In genomic region chr7:149319376-149319775, GRCh38 we compare ENCODE assay signal across 9 cellular contexts.
"Had no signal": no experiment of that assay in that cellular context is flagged by ENCODE, and none has a peak within 500 bp of the region (broad histone marks: within the 10 kb centered on the region; RNA-seq: fewer than 3 reads in every experiment).

No MANE protein-coding gene starts in this region.

- H3K36me3 Mint-ChIP-seq: IgD-negative memory B cell had no signal

- H3K9me3 Mint-ChIP-seq: HFFc6 had no signal

- H3K9ac ChIP-seq: GM23248 had no signal

- ATAC-seq: HCT116, HepG2 had no signal

- H3K4me3 Mint-ChIP-seq: HFFc6 had no signal

- H3K36me3 ChIP-seq: HAP-1 had no signal

- DNase-seq: GM23248, H7, HFFc6, KG1 had no signal

- FAIRE-seq: HepG2 had no signal

- H3K9me3 ChIP-seq: HAP-1 had no signal

- H3K27ac Mint-ChIP-seq: HFFc6, IgD-negative memory B cell had no signal

- H2AFZ ChIP-seq: GM23248 had no signal

- H3K4me3 ChIP-seq: GM23248, HAP-1 had no signal

- H3K27ac ChIP-seq: GM23248, HL-60 had no signal

- H3K4me1 ChIP-seq: HAP-1 had no signal
